ENCODE assay signal across 22 cellular contexts in the genomic region with DNA sequence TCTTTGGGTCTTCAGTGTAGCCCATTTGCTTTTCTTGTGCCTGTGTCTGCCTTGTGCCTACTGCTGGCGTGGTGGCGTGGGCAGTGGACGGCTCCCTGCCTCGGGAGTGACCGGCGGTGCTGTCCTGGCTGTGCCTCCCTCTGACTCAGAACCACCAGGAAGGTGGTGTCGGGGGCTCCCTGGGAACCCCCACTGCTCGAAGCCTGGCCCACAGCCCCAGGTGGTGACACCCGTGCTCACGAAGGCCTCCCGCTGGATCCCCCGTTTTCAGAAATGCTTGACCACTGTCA. TPM values are rescaled to one million over a fixed set of nuclear protein-coding genes. Genes with fewer than 3 reads are reported as not detected.
"Had no signal": no experiment of that assay in that cellular context is flagged by ENCODE, and none has a peak within 500 bp of the region (broad histone marks: within the 10 kb centered on the region; RNA-seq: fewer than 3 reads in every experiment).

No MANE protein-coding gene starts in this region.

- H3K27me3 Mint-ChIP-seq: activated CD4-positive, alpha-beta memory T cell treated with anti-CD3 and anti-CD28 coated beads for 36 hours; activated CD4-positive, alpha-beta T cell treated with anti-CD3 and anti-CD28 coated beads, Interleukin-2, amount 10 ng/mL, durations not matched to agents 7 days and 5 days; activated naive CD8-positive, alpha-beta T cell had no signal

- ATAC-seq: activated T-cell treated with anti-CD3 and anti-CD28 coated beads, Interleukin-2, amount 50 U/mL, for 4 hours had no signal

- H3K27ac ChIP-seq: brain microvascular endothelial cell, cardiac muscle cell, KMS-11, PC-9 had no signal

- H3K4me3 ChIP-seq: cardiac muscle cell, PC-9 had no signal

- H3K27ac Mint-ChIP-seq: activated CD4-positive, alpha-beta memory T cell treated with anti-CD3 and anti-CD28 coated beads for 36 hours; activated CD4-positive, alpha-beta T cell treated with anti-CD3 and anti-CD28 coated beads, Interleukin-2, amount 10 ng/mL, durations not matched to agents 7 days and 5 days; activated naive CD4-positive, alpha-beta T cell treated with anti-CD3 and anti-CD28 coated beads for 36 hours; activated naive CD8-positive, alpha-beta T cell had no signal

- H3K9me3 Mint-ChIP-seq: activated CD4-positive, alpha-beta memory T cell treated with anti-CD3 and anti-CD28 coated beads for 36 hours; activated CD4-positive, alpha-beta T cell treated with anti-CD3 and anti-CD28 coated beads, Interleukin-2, amount 10 ng/mL, durations not matched to agents 7 days and 5 days; activated naive CD4-positive, alpha-beta T cell treated with anti-CD3 and anti-CD28 coated beads for 36 hours; activated T-cell treated with anti-CD3 and anti-CD28 coated beads, Interleukin-2, amount 50 U/mL, for 4 hours had no signal

- H2AFZ ChIP-seq: PC-9 had no signal

- H3K9ac ChIP-seq: KMS-11 had no signal

- DNase-seq: activated CD4-positive, alpha-beta memory T cell treated with anti-CD3 and anti-CD28 coated beads for 36 hours; activated CD4-positive, alpha-beta T cell treated with anti-CD3 and anti-CD28 coated beads, Interleukin-2, amount 10 ng/mL, durations not matched to agents 7 days and 5 days; activated CD4-positive, CD25-positive, alpha-beta regulatory T cell; activated CD8-positive, alpha-beta memory T cell treated with anti-CD3 and anti-CD28 coated beads for 24 hours; activated gamma-delta T cell; activated naive CD4-positive, alpha-beta T cell treated with anti-CD3 and anti-CD28 coated beads for 36 hours; activated T-cell treated with anti-CD3 and anti-CD28 coated beads, Interleukin-2, amount 50 U/mL, for 4 hours; amygdala; brain microvascular endothelial cell; NCI-H1092; NCI-H1417 treated with DMSO at 0.1 percent for 48 hours; NCI-H1694 treated with DMSO at 0.1 percent for 48 hours; NCI-H2029 treated with DMSO at 0.1 percent for 48 hours; NCI-H510A treated with DMSO at 0.1 percent for 48 hours; NCI-H69; PC-9; SIG-M5; T-helper 1 cell had no signal

- H3K4me2 ChIP-seq: KMS-11, PC-9 had no signal

- H3K27me3 ChIP-seq: brain microvascular endothelial cell, cardiac muscle cell had no signal

- H3K4me3 Mint-ChIP-seq: activated CD4-positive, alpha-beta memory T cell treated with anti-CD3 and anti-CD28 coated beads for 36 hours; activated CD4-positive, alpha-beta T cell treated with anti-CD3 and anti-CD28 coated beads, Interleukin-2, amount 10 ng/mL, durations not matched to agents 7 days and 5 days; activated naive CD4-positive, alpha-beta T cell treated with anti-CD3 and anti-CD28 coated beads for 36 hours; activated naive CD8-positive, alpha-beta T cell; activated T-cell treated with anti-CD3 and anti-CD28 coated beads, Interleukin-2, amount 50 U/mL, for 4 hours had no signal

RNA-seq across cellular contexts. Expression of gene PEAK3, which starts 37.9 kb away (rescaled TPM):
- total RNA-seq: activated CD4-positive, alpha-beta memory T cell treated with anti-CD3 and anti-CD28 coated beads for 36 hours; activated naive CD4-positive, alpha-beta T cell treated with anti-CD3 and anti-CD28 coated beads for 36 hours; MCF 10A; PC-9 had no signal
